In genomic region chr10:92591550-92592140, GRCh38 we compare ENCODE assay signal across 1 cellular context.
TF ChIP-seq lines count a peak whose summit lies in the region.

No MANE protein-coding gene starts in this region.

TF ChIP-seq in HepG2, 621 proteins besides CTCF, POLR2A, EP300 and RAD21 (continued from another document and continues in another):
- TF ChIP-seq ATF5 (CRISPR knock-in tag; IDR thresholded peaks at IDR 0.05; ENCODE audit: low read depth) (no peak), IRX3 (CRISPR knock-in tag; IDR thresholded peaks at IDR 0.05; ENCODE audit: borderline replicate concordance, low read depth) (no peak), ZNF230 (CRISPR knock-in tag; IDR thresholded peaks at IDR 0.05) (no peak), ZNF850 (CRISPR knock-in tag; conservative IDR thresholded peaks at IDR 0.05) (no peak), ZSCAN21 (CRISPR knock-in tag; IDR thresholded peaks at IDR 0.05; ENCODE audit: borderline replicate concordance) (peak; percentile 73; the same call in 1 of the 2 replicates), ZNF530 (CRISPR knock-in tag; IDR thresholded peaks at IDR 0.05; ENCODE audit: low read depth) (no peak), ZNF552 (CRISPR knock-in tag; IDR thresholded peaks at IDR 0.05; ENCODE audit: borderline replicate concordance) (no peak; the same call in 1 of the 2 replicates), MEF2D (CRISPR knock-in tag; IDR thresholded peaks at IDR 0.05) (peak; percentile 34; the same call in 1 of the 2 replicates), YY1 (IDR thresholded peaks at IDR 0.05; ENCODE audit: insufficient read depth, insufficient replicate concordance, low read depth, low read length) (peak; percentile 58), MTF1 (CRISPR knock-in tag; IDR thresholded peaks at IDR 0.05) (0 out of 2 replicates have a peak, but pooled peaks have one; percentile 34), ATF3 (CRISPR knock-in tag; IDR thresholded peaks at IDR 0.05) (peak; percentile 48; the same call in 1 of the 2 replicates), E2F1 (CRISPR knock-in tag; IDR thresholded peaks at IDR 0.05) (peak; percentile 80), ZNF792 (CRISPR knock-in tag; IDR thresholded peaks at IDR 0.05) (peak; percentile 91), BRD4 (CRISPR knock-in tag; IDR thresholded peaks at IDR 0.05) (peak; percentile 87), MYPOP (CRISPR knock-in tag; IDR thresholded peaks at IDR 0.05) (peak; percentile 100), DRAP1 (CRISPR knock-in tag; IDR thresholded peaks at IDR 0.05) (peak; percentile 80), ZNF589 (CRISPR knock-in tag; conservative IDR thresholded peaks at IDR 0.05) (no peak), ZNF296 (CRISPR knock-in tag; conservative IDR thresholded peaks at IDR 0.05) (no peak), ZSCAN29 (CRISPR knock-in tag; conservative IDR thresholded peaks at IDR 0.05) (no peak), XRCC5 (optimal IDR thresholded peaks at IDR 0.05; ENCODE audit: low read length) (no peak), ZNF354B (CRISPR knock-in tag; IDR thresholded peaks at IDR 0.05) (no peak), PHF20 (CRISPR knock-in tag; IDR thresholded peaks at IDR 0.05) (peak; percentile 82), SATB2 (CRISPR knock-in tag; IDR thresholded peaks at IDR 0.05) (peak; percentile 85; the same call in 1 of the 2 replicates), MED1 (CRISPR knock-in tag; IDR thresholded peaks at IDR 0.05) (peak; percentile 85), JDP2 (CRISPR knock-in tag; IDR thresholded peaks at IDR 0.05; ENCODE audit: borderline replicate concordance) (no peak), ZNF12 (CRISPR knock-in tag; IDR thresholded peaks at IDR 0.05) (peak; percentile 30; the same call in 1 of the 2 replicates), ZFP36 (IDR thresholded peaks at IDR 0.05; ENCODE audit: borderline replicate concordance, low read depth, low read length, partially characterized antibody) (no peak), DPF2 (CRISPR knock-in tag; IDR thresholded peaks at IDR 0.05; ENCODE audit: borderline replicate concordance, low read depth) (no peak), ZNF646 (CRISPR knock-in tag; IDR thresholded peaks at IDR 0.05) (no peak), ZUFSP (CRISPR knock-in tag; IDR thresholded peaks at IDR 0.05; ENCODE audit: borderline replicate concordance) (no peak), TERF1 (CRISPR knock-in tag; IDR thresholded peaks at IDR 0.05) (no peak), PPARG (CRISPR knock-in tag; conservative IDR thresholded peaks at IDR 0.05) (peak; percentile 62), TIGD3 (CRISPR knock-in tag; IDR thresholded peaks at IDR 0.05; ENCODE audit: borderline replicate concordance) (peak; percentile 24; the same call in 1 of the 2 replicates), NAIF1 (CRISPR knock-in tag; IDR thresholded peaks at IDR 0.05; ENCODE audit: borderline replicate concordance) (peak; percentile 97), ZNF597 (CRISPR knock-in tag; IDR thresholded peaks at IDR 0.05) (no peak), SRF (IDR thresholded peaks at IDR 0.05; ENCODE audit: low read depth, low read length) (no peak), ZMYM3 (CRISPR knock-in tag; IDR thresholded peaks at IDR 0.05) (peak; percentile 63; the same call in 1 of the 2 replicates), ZNF10 (CRISPR knock-in tag; IDR thresholded peaks at IDR 0.05; ENCODE audit: borderline replicate concordance, low read depth) (no peak), SRSF1 (optimal IDR thresholded peaks at IDR 0.05; ENCODE audit: low read depth, low read length) (peak; percentile 60), PBX2 (CRISPR knock-in tag; IDR thresholded peaks at IDR 0.05) (no peak), ZNF33A (CRISPR knock-in tag; IDR thresholded peaks at IDR 0.05; ENCODE audit: borderline replicate concordance) (no peak; the same call in 1 of the 2 replicates), ZNF629 (CRISPR knock-in tag; conservative IDR thresholded peaks at IDR 0.05) (no peak), NR2C2 (CRISPR knock-in tag; IDR thresholded peaks at IDR 0.05; ENCODE audit: borderline replicate concordance) (peak; percentile 74), ZBTB7B (CRISPR knock-in tag; IDR thresholded peaks at IDR 0.05) (0 out of 2 replicates have a peak, but pooled peaks have one; percentile 46), FOXO1 (CRISPR knock-in tag; IDR thresholded peaks at IDR 0.05) (peak; percentile 72)
